ENCODE assay signal across 2 cellular contexts in genomic region chr20:25252226-25252625, GRCh38.
TF ChIP-seq lines count a peak whose summit lies in the region.

No MANE protein-coding gene starts in this region.

TF ChIP-seq in A549, 52 proteins besides CTCF, POLR2A, EP300 and RAD21 (continued from another document):
- TF ChIP-seq, protein P1, sequence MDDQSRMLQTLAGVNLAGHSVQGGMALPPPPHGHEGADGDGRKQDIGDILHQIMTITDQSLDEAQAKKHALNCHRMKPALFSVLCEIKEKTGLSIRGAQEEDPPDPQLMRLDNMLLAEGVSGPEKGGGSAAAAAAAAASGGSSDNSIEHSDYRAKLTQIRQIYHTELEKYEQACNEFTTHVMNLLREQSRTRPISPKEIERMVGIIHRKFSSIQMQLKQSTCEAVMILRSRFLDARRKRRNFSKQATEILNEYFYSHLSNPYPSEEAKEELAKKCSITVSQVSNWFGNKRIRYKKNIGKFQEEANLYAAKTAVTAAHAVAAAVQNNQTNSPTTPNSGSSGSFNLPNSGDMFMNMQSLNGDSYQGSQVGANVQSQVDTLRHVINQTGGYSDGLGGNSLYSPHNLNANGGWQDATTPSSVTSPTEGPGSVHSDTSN (IDR thresholded peaks at IDR 0.05): no peak
- TF ChIP-seq SMC3 (IDR thresholded peaks at IDR 0.05) (no peak), POLR2AphosphoS2 (conservative IDR thresholded peaks at IDR 0.05; ENCODE audit: low read length) (no peak)
- TF ChIP-seq, protein P2, sequence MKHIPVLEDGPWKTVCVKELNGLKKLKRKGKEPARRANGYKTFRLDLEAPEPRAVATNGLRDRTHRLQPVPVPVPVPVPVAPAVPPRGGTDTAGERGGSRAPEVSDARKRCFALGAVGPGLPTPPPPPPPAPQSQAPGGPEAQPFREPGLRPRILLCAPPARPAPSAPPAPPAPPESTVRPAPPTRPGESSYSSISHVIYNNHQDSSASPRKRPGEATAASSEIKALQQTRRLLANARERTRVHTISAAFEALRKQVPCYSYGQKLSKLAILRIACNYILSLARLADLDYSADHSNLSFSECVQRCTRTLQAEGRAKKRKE (CRISPR knock-in tag; IDR thresholded peaks at IDR 0.05; ENCODE audit: low read depth): no peak
- TF ChIP-seq, protein P3, sequence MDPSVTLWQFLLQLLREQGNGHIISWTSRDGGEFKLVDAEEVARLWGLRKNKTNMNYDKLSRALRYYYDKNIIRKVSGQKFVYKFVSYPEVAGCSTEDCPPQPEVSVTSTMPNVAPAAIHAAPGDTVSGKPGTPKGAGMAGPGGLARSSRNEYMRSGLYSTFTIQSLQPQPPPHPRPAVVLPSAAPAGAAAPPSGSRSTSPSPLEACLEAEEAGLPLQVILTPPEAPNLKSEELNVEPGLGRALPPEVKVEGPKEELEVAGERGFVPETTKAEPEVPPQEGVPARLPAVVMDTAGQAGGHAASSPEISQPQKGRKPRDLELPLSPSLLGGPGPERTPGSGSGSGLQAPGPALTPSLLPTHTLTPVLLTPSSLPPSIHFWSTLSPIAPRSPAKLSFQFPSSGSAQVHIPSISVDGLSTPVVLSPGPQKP (IDR thresholded peaks at IDR 0.05; ENCODE audit: low read depth, low read length): no peak

TF ChIP-seq in IMR-90, 13 proteins besides CTCF, POLR2A, EP300 and RAD21 (continued from another document):
- TF ChIP-seq, protein P3 (IDR thresholded peaks at IDR 0.05; ENCODE audit: borderline replicate concordance, low read depth, low read length): no peak
- TF ChIP-seq RFX5 (IDR thresholded peaks at IDR 0.05; ENCODE audit: low read depth, low read length) (no peak), BHLHE40 (IDR thresholded peaks at IDR 0.05; ENCODE audit: low read depth, low read length) (no peak), CEBPB (IDR thresholded peaks at IDR 0.05; ENCODE audit: low read depth, low read length) (no peak)
TF ChIP-seq in IMR-90: peak in this region for 0.
